In the genomic region with DNA sequence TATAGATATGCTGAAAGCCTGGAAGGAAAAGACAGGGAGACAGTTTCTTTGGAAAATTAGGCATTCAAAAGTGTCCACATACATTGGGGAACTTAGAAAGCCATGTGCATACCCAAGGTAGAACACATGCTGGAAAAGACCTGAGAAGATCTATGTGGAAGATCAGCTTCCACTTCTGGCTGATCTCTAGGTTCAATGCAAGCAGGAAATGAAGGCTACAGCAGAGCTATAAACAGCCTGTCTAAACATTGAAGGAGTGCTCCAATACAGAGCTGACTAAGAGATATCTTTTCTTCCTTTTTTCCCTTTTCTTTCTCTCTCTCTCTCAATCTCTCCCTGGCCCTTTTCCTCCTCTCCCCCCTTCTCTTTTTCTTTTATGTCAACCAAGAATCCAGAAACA, we compare ENCODE assay signal across 13 cellular contexts.
"Had no signal": no experiment of that assay in that cellular context is flagged by ENCODE, and none has a peak within 500 bp of the region (broad histone marks: within the 10 kb centered on the region; RNA-seq: fewer than 3 reads in every experiment).

No MANE protein-coding gene starts in this region.

- DNase-seq: activated CD4-positive, alpha-beta T cell treated with anti-CD3 and anti-CD28 coated beads, Interleukin-2, amount 10 ng/mL, durations not matched to agents 24 days and 14 days; activated CD4-positive, CD25-positive, alpha-beta regulatory T cell; activated CD8-positive, alpha-beta T cell treated with anti-CD3 and anti-CD28 coated beads, Interleukin-2, amount 10 ng/mL, durations not matched to agents 7 days and 5 days; activated naive CD4-positive, alpha-beta T cell treated with anti-CD3 and anti-CD28 coated beads for 36 hours; activated T-cell treated with anti-CD3 and anti-CD28 coated beads, Interleukin-2, amount 50 U/mL, for 24 hours; body of pancreas; caudate nucleus; head of caudate nucleus; kidney; left ventricle myocardium superior; naive B cell had no signal

- H3K4me1 ChIP-seq: body of pancreas, tibial nerve, vagina had no signal

- H3K4me3 ChIP-seq: body of pancreas, tibial nerve, vagina had no signal

- H3K27ac ChIP-seq: body of pancreas, tibial nerve, vagina had no signal

- ATAC-seq: activated CD8-positive, alpha-beta T cell treated with anti-CD3 and anti-CD28 coated beads, Interleukin-2, amount 10 ng/mL, durations not matched to agents 7 days and 5 days; body of pancreas; left ventricle myocardium superior had no signal

- H3K27me3 ChIP-seq: body of pancreas, tibial nerve, vagina had no signal

- H3K9me3 ChIP-seq: body of pancreas, tibial nerve, vagina had no signal

- H3K36me3 ChIP-seq: vagina had no signal
